Comparison of ENCODE assay signal across 16 cellular contexts in the genomic region with DNA sequence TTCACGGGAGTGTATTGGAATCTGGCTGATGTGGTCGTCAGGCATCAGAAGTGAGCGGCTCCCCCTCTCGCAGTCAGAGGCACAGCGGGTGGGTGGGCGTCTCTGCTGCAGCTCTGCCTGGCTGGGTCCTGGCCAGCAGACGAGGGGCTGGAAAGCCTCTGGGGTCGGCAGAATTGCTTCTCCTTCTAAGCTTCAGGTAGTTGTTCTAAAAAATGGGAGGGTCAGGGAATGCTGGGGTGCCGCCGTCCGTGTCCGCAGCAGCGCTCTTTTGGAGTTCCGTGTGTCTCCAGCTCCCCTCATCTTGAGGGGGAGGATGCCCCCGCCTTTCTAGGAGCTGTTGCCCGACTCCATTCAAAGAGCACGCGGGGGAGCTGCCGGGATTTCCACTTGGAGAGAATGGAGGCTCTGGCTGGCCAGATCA.
DNase-seq lines count a peak whose midpoint lies in the region; ATAC-seq and TF ChIP-seq lines count a peak whose summit lies in the region.
"Had no signal": no experiment of that assay in that cellular context is flagged by ENCODE, and none has a peak within 500 bp of the region (broad histone marks: within the 10 kb centered on the region; RNA-seq: fewer than 3 reads in every experiment).

No MANE protein-coding gene starts in this region.

- peaks cover 55% of the 10 kb centered on the region for H3K4me1 ChIP-seq in neuron (ENCODE audit: insufficient read depth, low read length)

- H3K36me3 ChIP-seq in SK-N-MC (ENCODE audit: insufficient read depth, low read length) (peaks cover 9% of the 10 kb centered on the region; the same call in 1 of the 2 replicates), neuron (ENCODE audit: insufficient read depth, low read length) (peaks cover 11% of the 10 kb centered on the region)
- H3K36me3 ChIP-seq: prostate gland had no signal

- ATAC-seq in HG02938 (IDR thresholded peaks at IDR 0.05; ENCODE audit: unreplicated experiment) (no peak), GM18858 (IDR thresholded peaks at IDR 0.05; ENCODE audit: unreplicated experiment) (no peak)
- ATAC-seq: left lung had no signal

- peak overlapping the region; percentile 46 for H3K9ac ChIP-seq in SK-N-MC (ENCODE audit: insufficient read length)

- no peak overlapping the region for H3K27ac ChIP-seq in SK-N-MC
- H3K27ac ChIP-seq: left lung, prostate gland had no signal

- H3K4me3 ChIP-seq in SK-N-MC (peak overlapping the region; percentile 78), fibroblast of the aortic adventitia (ENCODE audit: low read depth, low read length) (peak overlapping the region; percentile 25), neuron (ENCODE audit: low read length) (peak overlapping the region; percentile 42)
- H3K4me3 ChIP-seq: prostate gland had no signal

- in situ Hi-C loops in G401 (cut with HindIII; ENCODE audit: low sequenced_read_pairs), result no loop called here

- H3K27me3 ChIP-seq in neuron (ENCODE audit: insufficient read depth, low read length), result no peaks in the 10 kb centered on the region

- TF ChIP-seq CTCF in fibroblast of the aortic adventitia (IDR thresholded peaks at IDR 0.05; ENCODE audit: insufficient read depth, low read length), result no peak

- no peak overlapping the region for H2AFZ ChIP-seq in neuron (ENCODE audit: low read depth, low read length)

- no peaks in the 10 kb centered on the region for H3K9me3 ChIP-seq in SK-N-MC (ENCODE audit: low read depth, low read length)
- peaks cover 9% of the 10 kb centered on the region for H3K9me3 ChIP-seq in neuron (ENCODE audit: low read length)
- H3K9me3 ChIP-seq: left lung, prostate gland had no signal

- peak; percentile 11 for DNase-seq in G401 (ENCODE audit: low spot score)
- DNase-seq in SK-N-MC (ENCODE audit: low read depth, low spot score), result peak; percentile 8
- no peak for DNase-seq in fibroblast of the aortic adventitia (ENCODE audit: low read depth)
- DNase-seq in stimulated activated CD4-positive, alpha-beta T cell treated with anti-CD3 and anti-CD28 coated beads, Interleukin-4, amount 100 ng/mL, for 24 hours, result no peak
- DNase-seq in NK-92 (lab: John Stamatoyannopoulos, UW; ENCODE audit: unreplicated experiment), result no peak
- DNase-seq: CD4-positive, CD25-positive, alpha-beta regulatory T cell; effector memory CD4-positive, alpha-beta T cell; glutamatergic neuron; KBM-7; NCI-H1694 treated with DMSO at 0.1 percent for 48 hours; SHP77 had no signal

Comparison
In these comparisons a context has a peak if more than half of its experiments do, and no peak if none do; other contexts are left out.
1. DNase-seq: peak in G401 (single experiment) and SK-N-MC (single experiment); none in fibroblast of the aortic adventitia (single experiment), stimulated activated CD4-positive, alpha-beta T cell treated with anti-CD3 and anti-CD28 coated beads, Interleukin-4, amount 100 ng/mL, for 24 hours (single experiment) and NK-92 (single experiment).
2. H3K4me3 ChIP-seq: peak in every context shown above with its lines; median percentile 78 in SK-N-MC; 42 in neuron; 25 in fibroblast of the aortic adventitia.